15 cellular contexts compared by ENCODE assay signal in genomic region chr7:79495544-79496272, GRCh38. TPM values are rescaled to one million over a fixed set of nuclear protein-coding genes. Genes with fewer than 3 reads are reported as not detected.
DNase-seq lines count a peak whose midpoint lies in the region; ATAC-seq and TF ChIP-seq lines count a peak whose summit lies in the region.
"Had no signal": no experiment of that assay in that cellular context is flagged by ENCODE, and none has a peak within 500 bp of the region (broad histone marks: within the 10 kb centered on the region; RNA-seq: fewer than 3 reads in every experiment).

No MANE protein-coding gene starts in this region.

- DNase-seq in AG10803 (ENCODE audit: low read depth) (peak; percentile 82), M059J (ENCODE audit: low read depth) (peak; percentile 51), cardiac fibroblast (ENCODE audit: low read depth in 2 of 2) (peak; percentile 63 to 77), NAMALWA (ENCODE audit: low spot score) (no peak), NCI-H1694 (lab: John Stamatoyannopoulos, UW) (no peak), medulla oblongata (ENCODE audit: extremely low spot score) (no peak)
- DNase-seq: activated CD4-positive, CD25-positive, alpha-beta regulatory T cell; activated CD8-positive, alpha-beta memory T cell treated with anti-CD3 and anti-CD28 coated beads, Interleukin-2, amount 50 U/mL, for 48 hours; activated naive CD4-positive, alpha-beta T cell treated with anti-CD3 and anti-CD28 coated beads, Interleukin-2, amount 50 U/mL, for 16 hours; erythroblast; H9; occipital lobe; thyroid gland had no signal

- no peaks in the 10 kb centered on the region for H3K36me3 ChIP-seq in mesodermal cell (ENCODE audit: control insufficient read depth, insufficient read depth, low read length)
- H3K36me3 ChIP-seq: thyroid gland had no signal

- H3K9me3 ChIP-seq in mesodermal cell (ENCODE audit: control insufficient read depth, low read length) = no peaks in the 10 kb centered on the region
- H3K9me3 ChIP-seq: thyroid gland had no signal

- peaks cover 4% of the 10 kb centered on the region for H3K4me1 ChIP-seq in mesodermal cell (ENCODE audit: control insufficient read depth, insufficient read depth, low read length, poor library complexity, severe bottlenecking)
- H3K4me1 ChIP-seq: thyroid gland had no signal

- ATAC-seq in HG02970 (IDR thresholded peaks at IDR 0.05; ENCODE audit: low FRiP score, unreplicated experiment) = no peak

- TF ChIP-seq CTCF in AG10803 (conservative IDR thresholded peaks at IDR 0.05; ENCODE audit: low read length) (no peak), cardiac fibroblast (IDR thresholded peaks at IDR 0.05; ENCODE audit: low read depth, low read length) (no peak)

- H3K27ac ChIP-seq in mesodermal cell (ENCODE audit: low read depth, low read length, severe bottlenecking) = peak overlapping the region; percentile 72
- H3K27ac ChIP-seq: thyroid gland had no signal

- H3K4me3 ChIP-seq in AG10803 (ENCODE audit: low read length) (no peak overlapping the region), cardiac fibroblast (replicated peaks in 1 of 2; ENCODE audit: low read depth in 2 of 2, low read length in 2 of 2) (no peak overlapping the region), mesodermal cell (ENCODE audit: extremely low read depth, insufficient read depth, low read length, poor library complexity, severe bottlenecking) (no peak overlapping the region)
- H3K4me3 ChIP-seq: thyroid gland had no signal

- 93 to 100% methylated on average over 2 of the region's 6 CpGs for WGBS in mesodermal cell (ENCODE audit: insufficient coverage in 2 of 2), 2 experiments

RNA-seq across cellular contexts. Expression of gene MAGI2, which starts 42.2 kb away (rescaled TPM):
- total RNA-seq in M059J (2014; rRNA removed; shearing (Covaris generic)) = 0.57 and 1.2 TPM in 2 replicates
- 3.7 TPM for polyA plus RNA-seq in mesodermal cell (2013, experiment 1 of 2)
- polyA plus RNA-seq in mesodermal cell (2013, experiment 2 of 2) = 2.8 TPM

Comparison
In these comparisons a context has a peak if more than half of its experiments do, and no peak if none do; other contexts are left out.
1. DNase-seq: peak in AG10803 (single experiment), M059J (single experiment) and cardiac fibroblast (2 of 2); none in NAMALWA (single experiment), NCI-H1694 (single experiment) and medulla oblongata (single experiment).